In genomic region chr10:23362879-23363787, GRCh38 we compare ENCODE assay signal across 11 cellular contexts. TPM values are rescaled to one million over a fixed set of nuclear protein-coding genes. Genes with fewer than 3 reads are reported as not detected.
DNase-seq lines count a peak whose midpoint lies in the region; ATAC-seq and TF ChIP-seq lines count a peak whose summit lies in the region.
"Had no signal": no experiment of that assay in that cellular context is flagged by ENCODE, and none has a peak within 500 bp of the region (broad histone marks: within the 10 kb centered on the region; RNA-seq: fewer than 3 reads in every experiment).

No MANE protein-coding gene starts in this region.

- H3K36me3 Mint-ChIP-seq in T-helper 2 cell treated with Interferon-gamma antibody and Interleukin-4, amounts not matched to agents 5 μg/mL and 100 μg/mL, for 36 hours (ENCODE audit: low read depth): peaks cover 5% of the 10 kb centered on the region
- H3K36me3 Mint-ChIP-seq in naive thymus-derived CD8-positive, alpha-beta T cell: no peaks in the 10 kb centered on the region

- peaks cover 50% of the 10 kb centered on the region for H3K4me1 Mint-ChIP-seq in T-helper 2 cell treated with Interferon-gamma antibody and Interleukin-4, amounts not matched to agents 5 μg/mL and 100 μg/mL, for 36 hours (ENCODE audit: low read depth)
- peaks cover 24 to 51% (median 46%) of the 10 kb centered on the region in 4 donors for H3K4me1 Mint-ChIP-seq in naive thymus-derived CD8-positive, alpha-beta T cell

- H3K27ac Mint-ChIP-seq in T-helper 2 cell treated with Interferon-gamma antibody and Interleukin-4, amounts not matched to agents 5 μg/mL and 100 μg/mL, for 36 hours: peak overlapping the region; percentile 95
- peak overlapping the region; percentile 81 to 96 (median 93) for H3K27ac Mint-ChIP-seq in naive thymus-derived CD8-positive, alpha-beta T cell

- H3K9me3 Mint-ChIP-seq in T-helper 2 cell treated with Interferon-gamma antibody and Interleukin-4, amounts not matched to agents 5 μg/mL and 100 μg/mL, for 36 hours: no peaks in the 10 kb centered on the region
- no peaks in the 10 kb centered on the region for H3K9me3 Mint-ChIP-seq in naive thymus-derived CD8-positive, alpha-beta T cell

- peak; percentile 40 for DNase-seq in T-helper 2 cell treated with Interferon-gamma antibody and Interleukin-4, amounts not matched to agents 5 μg/mL and 100 μg/mL, for 36 hours (ENCODE audit: low spot score)
- peak in 8 of 10 donors; percentile 16 to 74 (median 52) for DNase-seq in naive thymus-derived CD8-positive, alpha-beta T cell
- no peak for DNase-seq in DMS53 treated with DMSO at 0.1 percent for 48 hours (lab: John Stamatoyannopoulos, UW; ENCODE audit: unreplicated experiment)
- no peak for DNase-seq in foreskin keratinocyte
- no peak for DNase-seq in COLO668 (lab: John Stamatoyannopoulos, UW; ENCODE audit: unreplicated experiment)
- DNase-seq in NCI-H2227 (lab: John Stamatoyannopoulos, UW; ENCODE audit: unreplicated experiment): no peak
- DNase-seq: NCI-H1436 treated with DMSO at 0.1 percent for 48 hours, WERI-Rb-1 had no signal

- POLR2A ChIA-PET in naive thymus-derived CD8-positive, alpha-beta T cell (lab: Charles Lee): interaction anchor here (0.5 to 3.1 kb wide), 6 partner anchors 18 to 76 kb away, joined by 4 to 24 read pairs (median 6); partner anchors contain the start of genes C10orf67 and OTUD1

- peak overlapping the region; percentile 82 for H3K4me3 Mint-ChIP-seq in T-helper 2 cell treated with Interferon-gamma antibody and Interleukin-4, amounts not matched to agents 5 μg/mL and 100 μg/mL, for 36 hours
- H3K4me3 Mint-ChIP-seq in naive thymus-derived CD8-positive, alpha-beta T cell: peak overlapping the region; percentile 64 to 82 (median 72)

- no peak overlapping the region for H3K27ac ChIP-seq in foreskin keratinocyte
- H3K27ac ChIP-seq: WERI-Rb-1 had no signal

- H3K4me1 ChIP-seq in foreskin keratinocyte: peaks cover 23% of the 10 kb centered on the region

- ATAC-seq in GM18907 (IDR thresholded peaks at IDR 0.05; ENCODE audit: unreplicated experiment): peak; percentile 37
- ATAC-seq in HG02759 (IDR thresholded peaks at IDR 0.05; ENCODE audit: unreplicated experiment): peak; percentile 29
- peak; percentile 90 to 91 for ATAC-seq in naive thymus-derived CD8-positive, alpha-beta T cell
- no peak for ATAC-seq in foreskin keratinocyte

- H3K27me3 Mint-ChIP-seq in T-helper 2 cell treated with Interferon-gamma antibody and Interleukin-4, amounts not matched to agents 5 μg/mL and 100 μg/mL, for 36 hours (ENCODE audit: low read depth): no peaks in the 10 kb centered on the region
- no peaks in the 10 kb centered on the region for H3K27me3 Mint-ChIP-seq in naive thymus-derived CD8-positive, alpha-beta T cell

- no peak for TF ChIP-seq CTCF in foreskin keratinocyte (conservative IDR thresholded peaks at IDR 0.05)

- no peaks in the 10 kb centered on the region for H3K27me3 ChIP-seq in foreskin keratinocyte

RNA-seq across cellular contexts. Expression of gene C10orf67, which starts 18.5 kb away (rescaled TPM):
- under 1 TPM in 1 of 2 experiments, not detected in 1; 0.16 TPM for total RNA-seq in naive thymus-derived CD8-positive, alpha-beta T cell
- polyA plus RNA-seq in naive thymus-derived CD8-positive, alpha-beta T cell: not detected
- total RNA-seq in foreskin keratinocyte: 0.10 and 0.11 TPM in 2 replicates
- polyA plus RNA-seq in foreskin keratinocyte: 0.02 and 0.18 TPM in 2 replicates
- total RNA-seq: lung microvascular endothelial cell had no signal

Comparison
In these comparisons a context has a peak if more than half of its experiments do, and no peak if none do; other contexts are left out.
1. DNase-seq: peak in T-helper 2 cell treated with Interferon-gamma antibody and Interleukin-4, amounts not matched to agents 5 μg/mL and 100 μg/mL, for 36 hours (single experiment) and naive thymus-derived CD8-positive, alpha-beta T cell (8 of 10); none in DMS53 treated with DMSO at 0.1 percent for 48 hours (single experiment), foreskin keratinocyte (0 of 2), COLO668 (single experiment) and NCI-H2227 (single experiment).